In the genomic region with DNA sequence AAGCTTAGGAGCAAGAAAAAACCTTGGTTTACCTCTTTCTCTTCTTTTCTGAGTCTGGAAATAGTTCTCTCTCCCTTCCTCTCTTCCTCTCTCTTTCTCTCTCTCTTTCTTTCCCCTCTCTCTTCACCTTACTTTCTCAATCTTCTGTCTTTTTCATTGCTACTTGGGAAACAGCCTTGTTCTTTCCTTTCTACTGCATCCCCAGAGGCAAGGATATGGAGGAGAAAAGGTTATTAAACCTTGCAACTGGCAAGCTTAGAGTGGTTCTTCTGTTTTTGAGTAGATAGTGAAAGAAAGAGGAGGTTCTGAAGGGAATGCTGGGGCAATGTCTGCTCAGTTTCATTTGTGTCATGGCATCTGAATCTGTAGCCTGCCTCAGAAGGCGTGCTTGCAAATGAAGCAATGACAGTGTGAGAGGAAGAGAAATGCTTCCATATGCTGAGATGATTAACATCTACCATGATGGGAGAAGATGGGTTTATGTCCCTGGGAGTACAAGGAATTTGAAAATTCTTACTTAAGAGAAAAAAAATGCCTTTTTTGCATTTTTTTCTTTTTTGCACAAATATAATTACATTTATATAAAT, we compare ENCODE assay signal across 10 cellular contexts.
"Had no signal": no experiment of that assay in that cellular context is flagged by ENCODE, and none has a peak within 500 bp of the region (broad histone marks: within the 10 kb centered on the region; RNA-seq: fewer than 3 reads in every experiment).

No MANE protein-coding gene starts in this region.

- H3K36me3 ChIP-seq: right lobe of liver had no signal

- H3K4me3 ChIP-seq: psoas muscle, right lobe of liver had no signal

- H3K4me3 Mint-ChIP-seq: activated naive CD4-positive, alpha-beta T cell treated with anti-CD3 and anti-CD28 coated beads for 36 hours had no signal

- ATAC-seq: psoas muscle; right lobe of liver; stimulated activated naive CD8-positive, alpha-beta T cell treated with anti-CD3 and anti-CD28 coated beads, Interleukin-15, Interleukin-2, amounts not matched to agents 100 U/mL and 50 U/mL, for 24 hours had no signal

- H3K27me3 ChIP-seq: right lobe of liver had no signal

- H3K4me1 ChIP-seq: psoas muscle, right lobe of liver had no signal

- H3K9me3 ChIP-seq: psoas muscle, right lobe of liver had no signal

- DNase-seq: activated CD4-positive, alpha-beta T cell treated with anti-CD3 and anti-CD28 coated beads, Interleukin-2, amount 50 U/mL, for 48 hours; activated CD4-positive, CD25-positive, alpha-beta regulatory T cell treated with anti-CD3 and anti-CD28 coated beads, Interleukin-2, amount 50 U/mL, for 72 hours; activated naive CD4-positive, alpha-beta T cell treated with anti-CD3 and anti-CD28 coated beads for 36 hours; activated T-cell treated with anti-CD3 and anti-CD28 coated beads, Interleukin-2, amount 50 U/mL, for 1 hour; kidney glomerular epithelial cell; psoas muscle; right lobe of liver; stimulated activated naive CD8-positive, alpha-beta T cell treated with anti-CD3 and anti-CD28 coated beads, Interleukin-15, Interleukin-2, amounts not matched to agents 100 U/mL and 50 U/mL, for 24 hours; trophoblast cell had no signal

- H3K27ac ChIP-seq: psoas muscle, right lobe of liver had no signal

- H3K27ac Mint-ChIP-seq: activated naive CD4-positive, alpha-beta T cell treated with anti-CD3 and anti-CD28 coated beads for 36 hours; activated T-helper 2 cell treated with anti-CD3 and anti-CD28 coated beads, Interferon-gamma antibody, Interleukin-2, Interleukin-4, amounts not matched to agents 10 μg/mL and 5 μg/mL and 100 μg/mL, durations not matched to agents 14 hours and 24 hours and 36 hours had no signal

- H3K9me3 Mint-ChIP-seq: activated naive CD4-positive, alpha-beta T cell treated with anti-CD3 and anti-CD28 coated beads for 36 hours; activated T-helper 2 cell treated with anti-CD3 and anti-CD28 coated beads, Interferon-gamma antibody, Interleukin-2, Interleukin-4, amounts not matched to agents 10 μg/mL and 5 μg/mL and 100 μg/mL, durations not matched to agents 14 hours and 24 hours and 36 hours had no signal
